1 cellular context compared by ENCODE assay signal in the genomic region with DNA sequence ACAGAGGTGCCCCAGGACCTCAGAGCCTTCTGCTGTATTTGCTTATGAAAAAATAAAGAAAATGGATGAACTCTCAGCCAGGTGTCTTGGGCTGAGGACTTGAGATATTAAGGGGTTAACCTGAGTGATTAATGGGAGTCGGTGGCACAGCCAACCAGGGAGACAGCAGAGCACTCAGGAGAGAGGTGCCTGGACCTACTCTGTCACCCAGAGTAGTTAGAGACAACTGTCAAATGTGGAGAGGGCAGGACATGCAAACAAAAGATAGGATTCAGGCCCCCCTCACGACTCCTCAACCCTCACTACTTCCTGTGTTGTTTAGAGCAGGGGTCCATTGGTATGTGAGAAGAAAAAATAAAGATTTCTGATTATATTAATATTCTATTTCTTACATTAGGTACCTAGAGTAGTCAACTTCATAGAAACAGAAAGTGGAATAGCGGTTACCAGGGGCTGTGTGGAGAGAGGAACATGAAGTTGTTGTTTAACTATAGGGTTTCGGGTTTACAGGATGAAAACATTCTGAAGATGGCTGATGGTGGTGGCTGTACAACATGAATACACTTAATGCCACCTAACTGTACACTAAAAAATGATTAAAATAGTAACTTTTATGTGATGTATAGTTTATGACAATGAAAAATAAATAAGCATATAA.
TF ChIP-seq lines count a peak whose summit lies in the region.

No MANE protein-coding gene starts in this region.

TF ChIP-seq in WTC11, 78 proteins besides CTCF, POLR2A, EP300 and RAD21 (continued from another document):
- TF ChIP-seq, protein P1, sequence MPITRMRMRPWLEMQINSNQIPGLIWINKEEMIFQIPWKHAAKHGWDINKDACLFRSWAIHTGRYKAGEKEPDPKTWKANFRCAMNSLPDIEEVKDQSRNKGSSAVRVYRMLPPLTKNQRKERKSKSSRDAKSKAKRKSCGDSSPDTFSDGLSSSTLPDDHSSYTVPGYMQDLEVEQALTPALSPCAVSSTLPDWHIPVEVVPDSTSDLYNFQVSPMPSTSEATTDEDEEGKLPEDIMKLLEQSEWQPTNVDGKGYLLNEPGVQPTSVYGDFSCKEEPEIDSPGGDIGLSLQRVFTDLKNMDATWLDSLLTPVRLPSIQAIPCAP (CRISPR knock-in tag; IDR thresholded peaks at IDR 0.05) = no peak
- TF ChIP-seq, protein P2, sequence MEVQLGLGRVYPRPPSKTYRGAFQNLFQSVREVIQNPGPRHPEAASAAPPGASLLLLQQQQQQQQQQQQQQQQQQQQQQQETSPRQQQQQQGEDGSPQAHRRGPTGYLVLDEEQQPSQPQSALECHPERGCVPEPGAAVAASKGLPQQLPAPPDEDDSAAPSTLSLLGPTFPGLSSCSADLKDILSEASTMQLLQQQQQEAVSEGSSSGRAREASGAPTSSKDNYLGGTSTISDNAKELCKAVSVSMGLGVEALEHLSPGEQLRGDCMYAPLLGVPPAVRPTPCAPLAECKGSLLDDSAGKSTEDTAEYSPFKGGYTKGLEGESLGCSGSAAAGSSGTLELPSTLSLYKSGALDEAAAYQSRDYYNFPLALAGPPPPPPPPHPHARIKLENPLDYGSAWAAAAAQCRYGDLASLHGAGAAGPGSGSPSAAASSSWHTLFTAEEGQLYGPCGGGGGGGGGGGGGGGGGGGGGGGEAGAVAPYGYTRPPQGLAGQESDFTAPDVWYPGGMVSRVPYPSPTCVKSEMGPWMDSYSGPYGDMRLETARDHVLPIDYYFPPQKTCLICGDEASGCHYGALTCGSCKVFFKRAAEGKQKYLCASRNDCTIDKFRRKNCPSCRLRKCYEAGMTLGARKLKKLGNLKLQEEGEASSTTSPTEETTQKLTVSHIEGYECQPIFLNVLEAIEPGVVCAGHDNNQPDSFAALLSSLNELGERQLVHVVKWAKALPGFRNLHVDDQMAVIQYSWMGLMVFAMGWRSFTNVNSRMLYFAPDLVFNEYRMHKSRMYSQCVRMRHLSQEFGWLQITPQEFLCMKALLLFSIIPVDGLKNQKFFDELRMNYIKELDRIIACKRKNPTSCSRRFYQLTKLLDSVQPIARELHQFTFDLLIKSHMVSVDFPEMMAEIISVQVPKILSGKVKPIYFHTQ (CRISPR knock-in tag; IDR thresholded peaks at IDR 0.05) = no peak
- TF ChIP-seq, protein P3, sequence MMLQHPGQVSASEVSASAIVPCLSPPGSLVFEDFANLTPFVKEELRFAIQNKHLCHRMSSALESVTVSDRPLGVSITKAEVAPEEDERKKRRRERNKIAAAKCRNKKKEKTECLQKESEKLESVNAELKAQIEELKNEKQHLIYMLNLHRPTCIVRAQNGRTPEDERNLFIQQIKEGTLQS (CRISPR knock-in tag; conservative IDR thresholded peaks at IDR 0.05) = no peak
- TF ChIP-seq, protein P4, sequence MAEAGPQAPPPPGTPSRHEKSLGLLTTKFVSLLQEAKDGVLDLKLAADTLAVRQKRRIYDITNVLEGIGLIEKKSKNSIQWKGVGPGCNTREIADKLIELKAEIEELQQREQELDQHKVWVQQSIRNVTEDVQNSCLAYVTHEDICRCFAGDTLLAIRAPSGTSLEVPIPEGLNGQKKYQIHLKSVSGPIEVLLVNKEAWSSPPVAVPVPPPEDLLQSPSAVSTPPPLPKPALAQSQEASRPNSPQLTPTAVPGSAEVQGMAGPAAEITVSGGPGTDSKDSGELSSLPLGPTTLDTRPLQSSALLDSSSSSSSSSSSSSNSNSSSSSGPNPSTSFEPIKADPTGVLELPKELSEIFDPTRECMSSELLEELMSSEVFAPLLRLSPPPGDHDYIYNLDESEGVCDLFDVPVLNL (CRISPR knock-in tag; IDR thresholded peaks at IDR 0.05; ENCODE audit: borderline replicate concordance, low read depth) = no peak
- TF ChIP-seq, protein P5, sequence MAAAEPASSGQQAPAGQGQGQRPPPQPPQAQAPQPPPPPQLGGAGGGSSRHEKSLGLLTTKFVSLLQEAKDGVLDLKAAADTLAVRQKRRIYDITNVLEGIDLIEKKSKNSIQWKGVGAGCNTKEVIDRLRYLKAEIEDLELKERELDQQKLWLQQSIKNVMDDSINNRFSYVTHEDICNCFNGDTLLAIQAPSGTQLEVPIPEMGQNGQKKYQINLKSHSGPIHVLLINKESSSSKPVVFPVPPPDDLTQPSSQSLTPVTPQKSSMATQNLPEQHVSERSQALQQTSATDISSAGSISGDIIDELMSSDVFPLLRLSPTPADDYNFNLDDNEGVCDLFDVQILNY (CRISPR knock-in tag; IDR thresholded peaks at IDR 0.05) = no peak
